ENCODE assay signal across 12 cellular contexts in the genomic region with DNA sequence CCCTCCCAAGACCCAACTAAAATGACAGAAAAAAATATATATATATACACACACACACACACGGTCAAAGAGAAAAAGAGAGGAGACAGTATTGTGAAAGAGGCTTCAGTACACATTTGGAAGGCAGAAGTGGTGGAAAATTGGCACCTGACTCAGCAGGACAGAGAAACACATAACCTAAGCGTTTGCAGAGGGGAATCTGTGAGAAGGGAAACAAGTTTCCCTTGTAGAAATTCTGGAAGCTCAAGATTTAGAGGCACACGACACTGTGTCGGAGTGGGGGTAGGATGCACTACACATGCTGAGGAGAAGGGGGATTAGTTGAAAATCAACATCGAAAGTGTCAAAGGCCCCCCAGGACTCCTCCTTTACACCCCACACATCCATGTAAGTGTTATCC. TPM values are rescaled to one million over a fixed set of nuclear protein-coding genes. Genes with fewer than 3 reads are reported as not detected.
DNase-seq lines count a peak whose midpoint lies in the region; ATAC-seq and TF ChIP-seq lines count a peak whose summit lies in the region.
"Had no signal": no experiment of that assay in that cellular context is flagged by ENCODE, and none has a peak within 500 bp of the region (broad histone marks: within the 10 kb centered on the region; RNA-seq: fewer than 3 reads in every experiment).

No MANE protein-coding gene starts in this region.

- no peak overlapping the region for H2BK5ac ChIP-seq in H9 (ENCODE audit: insufficient read length, low read length)

- TF ChIP-seq CTCF in H9 (conservative IDR thresholded peaks at IDR 0.05) (no peak), foreskin fibroblast (IDR thresholded peaks at IDR 0.05; ENCODE audit: low read depth, low read length) (no peak), prostate gland (IDR thresholded peaks at IDR 0.05) (no peak)

- H3K9me3 Mint-ChIP-seq in H9 = peaks cover 18 to 27% of the 10 kb centered on the region in 2 experiments

- H3K18ac ChIP-seq in H9 (ENCODE audit: insufficient read length, low read depth, low read length) = no peak overlapping the region

- WGBS in H9 (ENCODE audit: extremely low coverage, insufficient read length, low lambda C conversion rate) = no CpG with 5 or more reads among the region's 5 CpGs
- WGBS in prostate gland = 37% methylated on average over 5 of the region's 5 CpGs

- H3K27me3 Mint-ChIP-seq in H9 (ENCODE audit: low read depth) = no peaks in the 10 kb centered on the region
- H3K27me3 Mint-ChIP-seq in T-helper 17 cell = no peaks in the 10 kb centered on the region
- H3K27me3 Mint-ChIP-seq: stimulated activated naive B cell treated with anti-CD40 and anti-IgM and Interleukin-4, amounts not matched to agents 10 μg/mL and 1 μg/mL and 100 μg/mL, for 72 hours had no signal

- H3K4me2 ChIP-seq in H9 (ENCODE audit: insufficient read depth, insufficient read length, low read length) = no peak overlapping the region

- H2BK20ac ChIP-seq in H9 (ENCODE audit: low read depth, low read length, poor library complexity, severe bottlenecking) = no peak overlapping the region

- H3K4me1 Mint-ChIP-seq in H9 (peaks cover 21% of the 10 kb centered on the region in 2 experiments), T-helper 17 cell (peaks cover 19% of the 10 kb centered on the region)

- no peaks in the 10 kb centered on the region for H3K36me3 ChIP-seq in prostate gland

- no peaks in the 10 kb centered on the region for H3K23me2 ChIP-seq in H9 (ENCODE audit: insufficient read length, low read depth, low read length, poor library complexity, severe bottlenecking)

- H3K4me3 ChIP-seq in foreskin fibroblast (ENCODE audit: low read depth in 1 of 2, low read length in 2 of 2) (no peak overlapping the region), prostate gland (no peak overlapping the region)
- H3K4me3 ChIP-seq: body of pancreas had no signal

- no peak overlapping the region for H2BK120ac ChIP-seq in H9 (ENCODE audit: low read depth, low read length, poor library complexity, severe bottlenecking)

- no peak overlapping the region for H2BK12ac ChIP-seq in H9 (ENCODE audit: insufficient read length, low read depth, low read length)

- no peak overlapping the region for H3K23ac ChIP-seq in H9 (ENCODE audit: insufficient read length, low read depth, low read length)

- H3K79me1 ChIP-seq in H9 (ENCODE audit: insufficient read depth, low read depth, low read length, poor library complexity, severe bottlenecking) = peaks cover 12% of the 10 kb centered on the region

- DNase-seq in H9 = no peak
- DNase-seq in T-helper 17 cell = no peak
- DNase-seq in foreskin fibroblast = peak; percentile 25 to 51
- peak; percentile 68 for DNase-seq in prostate gland (ENCODE audit: low spot score)
- no peak for DNase-seq in SW480 (ENCODE audit: low spot score)
- no peak for DNase-seq in GDM1 (lab: John Stamatoyannopoulos, UW)
- DNase-seq in OCI-M2 (lab: John Stamatoyannopoulos, UW; ENCODE audit: unreplicated experiment) = no peak
- DNase-seq: NCI-H82; stimulated activated naive B cell treated with anti-CD40 and anti-IgM and Interleukin-4, amounts not matched to agents 10 μg/mL and 1 μg/mL and 100 μg/mL, for 72 hours had no signal

- H3K27me3 ChIP-seq in H9 (ENCODE audit: insufficient read depth, low read length) (no peaks in the 10 kb centered on the region), prostate gland (replicated peaks; ENCODE audit: insufficient read depth) (no peaks in the 10 kb centered on the region)
- H3K27me3 ChIP-seq: body of pancreas had no signal

- H3K4me1 ChIP-seq in H9 (ENCODE audit: insufficient read depth, low read length) (0 out of 2 replicates have a peak, but pooled peaks cover 6% of the 10 kb centered on the region), prostate gland (replicated peaks) (no peaks in the 10 kb centered on the region)
- H3K4me1 ChIP-seq: body of pancreas had no signal

- no peak overlapping the region for H3K9ac ChIP-seq in H9 (ENCODE audit: extremely low read depth, insufficient read length, low read length)

- H3K4ac ChIP-seq in H9 (ENCODE audit: low read depth, low read length) = no peak overlapping the region

- H3K9me3 ChIP-seq in H9 (ENCODE audit: control insufficient read depth, low read depth, low read length) (peaks cover 12% of the 10 kb centered on the region), T-helper 17 cell (ENCODE audit: control insufficient read depth, low read length, poor library complexity, severe bottlenecking) (no peaks in the 10 kb centered on the region), prostate gland (no peaks in the 10 kb centered on the region)
- H3K9me3 ChIP-seq: body of pancreas had no signal

- H2AFZ ChIP-seq in H9 (ENCODE audit: low read length) = no peak overlapping the region

- H3K27ac ChIP-seq in H9 (ENCODE audit: insufficient read length, low read depth, low read length) (no peak overlapping the region), prostate gland (peak overlapping the region in 1 of 2 donors; percentile 45)
- H3K27ac ChIP-seq: body of pancreas had no signal

- no peak overlapping the region for H3K14ac ChIP-seq in H9 (ENCODE audit: insufficient read depth, low read length)

- H3K79me2 ChIP-seq in H9 (ENCODE audit: insufficient read depth, low read length) = peaks cover 12% of the 10 kb centered on the region; the same call in 1 of the 2 replicates

- no peak overlapping the region for H2AK5ac ChIP-seq in H9 (ENCODE audit: insufficient read length, low read length)

- intact Hi-C loops in prostate gland (cut with DNase I) = no loop called here

- peaks cover 48 to 57% (median 50%) of the 10 kb centered on the region in 3 experiments for H3K36me3 Mint-ChIP-seq in H9 (ENCODE audit: insufficient read depth in 1 of 3, low read depth in 3 of 3)
- peaks cover 4% of the 10 kb centered on the region for H3K36me3 Mint-ChIP-seq in T-helper 17 cell (ENCODE audit: low read depth)

- TF ChIP-seq POLR2A in prostate gland (IDR thresholded peaks at IDR 0.05) = no peak

- no peaks in the 10 kb centered on the region for H4K20me1 ChIP-seq in H9 (ENCODE audit: control insufficient read depth, insufficient read depth, insufficient read length)

- H4K91ac ChIP-seq in H9 (ENCODE audit: insufficient read length, low read depth, low read length) = no peak overlapping the region

- no peak overlapping the region for H3K56ac ChIP-seq in H9 (ENCODE audit: insufficient read length, low read depth, low read length)

- no peak overlapping the region for H4K8ac ChIP-seq in H9 (replicated peaks; ENCODE audit: insufficient read length, low read depth, low read length)

- H4K5ac ChIP-seq in H9 (ENCODE audit: insufficient read length, low read depth, low read length) = no peak overlapping the region

- no peak overlapping the region for H3T11ph ChIP-seq in H9 (ENCODE audit: low read length)

- no peak overlapping the region for H2BK15ac ChIP-seq in H9 (ENCODE audit: low read depth, low read length)

- H3K4me3 Mint-ChIP-seq in H9 (no peak overlapping the region), T-helper 17 cell (no peak overlapping the region)
- H3K4me3 Mint-ChIP-seq: T-helper 1 cell treated with Interleukin-12 subunit alpha and Interleukin-12 subunit beta and Interleukin-4 antibody, amounts not matched to agents 30 μg/mL and 1 μg/mL, for 36 hours had no signal

- no peak for ATAC-seq in T-helper 17 cell
- ATAC-seq in HG02571 (IDR thresholded peaks at IDR 0.05; ENCODE audit: unreplicated experiment) = no peak

- H3K27ac Mint-ChIP-seq in H9 = peak overlapping the region in 2 of 3 experiments; percentile 56 to 84; a peak in 3 of 7 replicates
- H3K27ac Mint-ChIP-seq in T-helper 17 cell = peak overlapping the region; percentile 9
- H3K27ac Mint-ChIP-seq: T-helper 1 cell treated with Interleukin-12 subunit alpha and Interleukin-12 subunit beta and Interleukin-4 antibody, amounts not matched to agents 30 μg/mL and 1 μg/mL, for 36 hours had no signal

RNA-seq across cellular contexts. Expression of gene PAK2, which starts 53.1 kb away (rescaled TPM):
- 60.8 and 65.7 TPM in 2 replicates for total RNA-seq in H9 (2021)
- 10 to 100 TPM; 70.6 to 80.0 TPM for total RNA-seq in T-helper 17 cell
- 10 to 100 TPM; 37.4 to 48.3 TPM for total RNA-seq in prostate gland

Comparison
In these comparisons a context has a peak if more than half of its experiments do, and no peak if none do; other contexts are left out.
1. DNase-seq: peak in foreskin fibroblast (2 of 2) and prostate gland (single experiment); none in H9 (single experiment), T-helper 17 cell (0 of 3), SW480 (single experiment), GDM1 (single experiment) and OCI-M2 (single experiment).